In genomic region chr1:210677533-210677932, GRCh38 we compare ENCODE assay signal across 32 cellular contexts.
DNase-seq lines count a peak whose midpoint lies in the region; ATAC-seq and TF ChIP-seq lines count a peak whose summit lies in the region.
"Had no signal": no experiment of that assay in that cellular context is flagged by ENCODE, and none has a peak within 500 bp of the region (broad histone marks: within the 10 kb centered on the region; RNA-seq: fewer than 3 reads in every experiment).

No MANE protein-coding gene starts in this region.

- no peak overlapping the region for H3K27ac ChIP-seq in colonic mucosa
- H3K27ac ChIP-seq: A549, esophagus muscularis mucosa, foreskin keratinocyte, heart left ventricle, neural progenitor cell had no signal

- ATAC-seq in GM18868 (IDR thresholded peaks at IDR 0.05; ENCODE audit: unreplicated experiment), result peak; percentile 87
- peak; percentile 85 for ATAC-seq in GM21576 (IDR thresholded peaks at IDR 0.05; ENCODE audit: unreplicated experiment)
- ATAC-seq in HG03442 (IDR thresholded peaks at IDR 0.05; ENCODE audit: unreplicated experiment), result peak; percentile 84
- ATAC-seq: A549; activated CD8-positive, alpha-beta T cell treated with anti-CD3 and anti-CD28 coated beads for 36 hours; foreskin keratinocyte; heart left ventricle; Panc1; right cardiac atrium; stimulated activated naive CD8-positive, alpha-beta T cell treated with anti-CD3 and anti-CD28 coated beads, Interleukin-15, Interleukin-2, amounts not matched to agents 100 U/mL and 50 U/mL, for 24 hours had no signal

- no peak overlapping the region for H3K9ac ChIP-seq in colonic mucosa (ENCODE audit: low read depth in 2 of 2, low read length in 2 of 2)
- H3K9ac ChIP-seq: neural progenitor cell had no signal

- DNase-seq in GM12865 (ENCODE audit: low read depth) (peak; percentile 46), colonic mucosa (no peak), pons (ENCODE audit: low spot score) (no peak), GM10248 (ENCODE audit: extremely low spot score) (no peak), NCI-H748 treated with DMSO at 0.1 percent for 48 hours (lab: John Stamatoyannopoulos, UW) (no peak)
- DNase-seq: activated CD4-positive, alpha-beta T cell treated with anti-CD3 and anti-CD28 coated beads for 1 hour; activated CD8-positive, alpha-beta T cell treated with anti-CD3 and anti-CD28 coated beads for 36 hours; Calu3; CD4-positive, CD25-positive, alpha-beta regulatory T cell; DMS79 treated with DMSO at 0.1 percent for 48 hours; dorsolateral prefrontal cortex; foreskin keratinocyte; GDM1; heart left ventricle; IMR-90; islet precursor cell; MV-4-11; NCI-H1436; NCI-H226; NCI-H69; right cardiac atrium; SHP77 treated with DMSO at 0.1 percent for 48 hours; stimulated activated CD4-positive, alpha-beta T cell treated with anti-CD3 and anti-CD28 coated beads, Interleukin-1b, Interleukin-23, amount 100 ng/mL, for 48 hours; stimulated activated naive CD8-positive, alpha-beta T cell treated with anti-CD3 and anti-CD28 coated beads, Interleukin-15, Interleukin-2, amounts not matched to agents 100 U/mL and 50 U/mL, for 24 hours; T-helper 2 cell had no signal

- no peaks in the 10 kb centered on the region for H3K4me1 ChIP-seq in colonic mucosa
- H3K4me1 ChIP-seq: A549, esophagus muscularis mucosa, foreskin keratinocyte, neural progenitor cell had no signal

- H3K9me3 ChIP-seq in colonic mucosa, result no peaks in the 10 kb centered on the region
- H3K9me3 ChIP-seq: A549, esophagus muscularis mucosa, heart left ventricle had no signal

- no peaks in the 10 kb centered on the region for H3K27me3 ChIP-seq in colonic mucosa
- H3K27me3 ChIP-seq: dorsolateral prefrontal cortex, esophagus muscularis mucosa, foreskin keratinocyte, heart left ventricle, neural progenitor cell had no signal

- TF ChIP-seq CTCF in GM12865 (IDR thresholded peaks at IDR 0.05; ENCODE audit: insufficient read depth, low read depth, low read length, missing control alignments) (no peak), colonic mucosa (IDR thresholded peaks at IDR 0.05) (no peak), GM10248 (IDR thresholded peaks at IDR 0.05; ENCODE audit: control extremely low read depth, extremely low read depth, low read depth, missing control alignments) (no peak)

- CTCF ChIA-PET in GM10248 (lab: Yijun Ruan, JAX), result no interaction called here

- POLR2A ChIA-PET in GM10248 (lab: Yijun Ruan, JAX), result no interaction called here

- H3K36me3 ChIP-seq in colonic mucosa, result no peaks in the 10 kb centered on the region
- H3K36me3 ChIP-seq: neural progenitor cell had no signal

- intact Hi-C loops in colonic mucosa (cut with DNase I), result no loop called here

- no peak overlapping the region for H3K4me3 ChIP-seq in GM12865 (ENCODE audit: low read depth, low read length)
- no peak overlapping the region for H3K4me3 ChIP-seq in colonic mucosa
- H3K4me3 ChIP-seq: A549, dorsolateral prefrontal cortex, esophagus muscularis mucosa, heart left ventricle, neural progenitor cell had no signal
